ENCODE assay signal across 20 cellular contexts in genomic region chr11:132037467-132037862, GRCh38.
"Had no signal": no experiment of that assay in that cellular context is flagged by ENCODE, and none has a peak within 500 bp of the region (broad histone marks: within the 10 kb centered on the region; RNA-seq: fewer than 3 reads in every experiment).

No MANE protein-coding gene starts in this region.

- H3K36me3 ChIP-seq: brain microvascular endothelial cell, gastrocnemius medialis, ovary, prostate gland, upper lobe of right lung, WERI-Rb-1 had no signal

- H3K27ac ChIP-seq: brain microvascular endothelial cell, gastrocnemius medialis, ovary, prostate gland, upper lobe of right lung, WERI-Rb-1 had no signal

- DNase-seq: activated CD4-positive, alpha-beta T cell treated with anti-CD3 and anti-CD28 coated beads for 1 hour; activated T-cell treated with anti-CD3 and anti-CD28 coated beads, Interleukin-2, amount 50 U/mL, for 1 hour; aorta; brain microvascular endothelial cell; central memory CD4-positive, alpha-beta T cell; dermis blood vessel endothelial cell; effector CD8-positive, alpha-beta T cell; gastrocnemius medialis; hippocampal formation; left ventricle myocardium superior; mammary epithelial cell; ovary; right cardiac atrium; stimulated activated CD4-positive, alpha-beta T cell treated with anti-CD3 and anti-CD28 coated beads, Interleukin-4, amount 100 ng/mL, for 24 hours; stimulated activated naive CD8-positive, alpha-beta T cell treated with anti-CD3 and anti-CD28 coated beads, Interleukin-15, Interleukin-2, amounts not matched to agents 100 U/mL and 50 U/mL, for 24 hours; T-cell; upper lobe of right lung; WERI-Rb-1 had no signal

- FAIRE-seq: TTC549 had no signal

- H3K27me3 ChIP-seq: brain microvascular endothelial cell, gastrocnemius medialis, ovary, upper lobe of right lung had no signal

- H3K4me1 ChIP-seq: gastrocnemius medialis, prostate gland, upper lobe of right lung had no signal

- H3K4me3 ChIP-seq: gastrocnemius medialis, ovary, prostate gland, upper lobe of right lung had no signal

- H3K9me3 ChIP-seq: gastrocnemius medialis, ovary, prostate gland, upper lobe of right lung had no signal
